Comparison of ENCODE assay signal across 16 cellular contexts in the genomic region with DNA sequence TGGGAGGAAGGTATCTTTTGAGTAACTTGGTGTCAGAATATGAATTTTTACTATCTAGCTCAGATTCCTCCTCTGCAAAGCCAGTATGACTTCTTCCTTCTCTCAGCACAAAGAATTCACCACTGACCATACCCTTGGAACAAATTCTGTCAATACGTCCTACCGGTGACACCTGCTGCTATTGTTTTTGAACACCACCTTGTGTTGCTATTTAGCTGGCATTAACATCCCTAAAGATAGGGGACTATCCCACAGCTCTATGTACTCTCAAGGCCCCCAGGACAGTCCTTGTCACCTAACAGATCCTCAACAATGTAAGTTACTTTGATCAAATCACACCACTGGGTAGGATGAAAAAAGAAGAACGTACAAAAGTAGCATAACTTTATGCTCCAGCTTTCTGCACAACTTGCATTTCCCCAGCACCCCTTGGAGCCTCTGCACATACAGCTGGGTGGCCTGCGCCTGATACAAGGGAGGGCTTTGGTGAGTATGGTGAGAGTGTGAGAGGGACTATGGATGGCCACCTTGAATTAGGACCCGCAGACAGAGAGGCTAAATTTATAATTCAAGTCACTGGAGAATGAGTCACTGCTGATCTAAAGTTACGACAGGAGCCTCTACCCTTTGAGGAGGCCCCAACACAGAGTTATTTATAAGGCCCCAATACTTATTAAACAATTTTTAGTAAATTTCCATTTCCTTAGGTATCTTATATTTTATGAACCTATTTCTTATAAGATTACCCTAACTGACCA.
"Had no signal": no experiment of that assay in that cellular context is flagged by ENCODE, and none has a peak within 500 bp of the region (broad histone marks: within the 10 kb centered on the region; RNA-seq: fewer than 3 reads in every experiment).

No MANE protein-coding gene starts in this region.

- H3K36me3 Mint-ChIP-seq: activated naive CD4-positive, alpha-beta T cell treated with anti-CD3 and anti-CD28 coated beads, Interleukin-2, amount 50 U/mL, for 72 hours had no signal

- H3K9me3 Mint-ChIP-seq: activated naive CD4-positive, alpha-beta T cell treated with anti-CD3 and anti-CD28 coated beads, Interleukin-2, amount 50 U/mL, for 72 hours had no signal

- DNase-seq: activated CD4-positive, alpha-beta T cell treated with anti-CD3 and anti-CD28 coated beads, Interleukin-2, amount 50 U/mL, for 4 hours; activated gamma-delta T cell; adrenal gland; cerebellar nuclear complex; effector CD8-positive, alpha-beta T cell; islet precursor cell; left colon; lower lobe of right lung; sigmoid colon; stimulated activated CD4-positive, alpha-beta T cell treated with anti-CD3 and anti-CD28 coated beads, Interleukin-2, amount 100 ng/mL, for 24 hours; stimulated activated naive CD8-positive, alpha-beta T cell treated with anti-CD3 and anti-CD28 coated beads, Interleukin-15, Interleukin-2, amounts not matched to agents 100 U/mL and 50 U/mL, for 24 hours; substantia nigra; transverse colon; uterus had no signal

- H3K27ac Mint-ChIP-seq: activated naive CD4-positive, alpha-beta T cell treated with anti-CD3 and anti-CD28 coated beads, Interleukin-2, amount 50 U/mL, for 72 hours had no signal

- ATAC-seq: activated naive CD4-positive, alpha-beta T cell treated with anti-CD3 and anti-CD28 coated beads, Interleukin-2, amount 50 U/mL, for 72 hours; esophagus mucosa; left colon; lower lobe of right lung; stimulated activated naive CD8-positive, alpha-beta T cell treated with anti-CD3 and anti-CD28 coated beads, Interleukin-15, Interleukin-2, amounts not matched to agents 100 U/mL and 50 U/mL, for 24 hours had no signal
